15 cellular contexts compared by ENCODE assay signal in the genomic region with DNA sequence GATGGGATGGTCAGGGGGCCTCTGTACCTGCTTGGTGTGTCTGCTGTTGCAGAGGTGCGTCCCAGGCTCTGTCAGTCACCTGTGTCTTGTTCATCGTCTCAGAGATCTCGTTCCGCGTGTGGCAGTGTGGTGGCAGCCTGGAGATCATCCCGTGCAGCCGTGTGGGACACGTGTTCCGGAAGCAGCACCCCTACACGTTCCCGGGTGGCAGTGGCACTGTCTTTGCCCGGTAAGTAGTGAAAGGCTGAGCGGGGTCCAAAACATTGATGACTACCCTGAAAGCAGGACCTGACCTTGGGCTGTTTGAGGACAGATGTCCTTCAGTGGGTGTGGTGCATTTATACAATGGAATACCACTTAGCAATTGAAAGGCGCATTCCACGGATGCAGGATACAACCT.
DNase-seq lines count a peak whose midpoint lies in the region; ATAC-seq and TF ChIP-seq lines count a peak whose summit lies in the region.
"Had no signal": no experiment of that assay in that cellular context is flagged by ENCODE, and none has a peak within 500 bp of the region (broad histone marks: within the 10 kb centered on the region; RNA-seq: fewer than 3 reads in every experiment).

No MANE protein-coding gene starts in this region.

- no peak overlapping the region for H2BK20ac ChIP-seq in IMR-90 (ENCODE audit: low read depth, low read length)

- H3K4me3 ChIP-seq in IMR-90 (ENCODE audit: insufficient read depth, low read depth, low read length) (no peak overlapping the region), endodermal cell (ENCODE audit: low read length) (no peak overlapping the region), upper lobe of right lung (no peak overlapping the region), tibial nerve (no peak overlapping the region), OCI-LY7 (ENCODE audit: low read depth, low read length, poor library complexity, severe bottlenecking) (no peak overlapping the region)
- H3K4me3 ChIP-seq: BLaER1 treated with 17β-estradiol and CSF1 and Interleukin-3, amounts not matched to agents 10 nM and 100 nM had no signal

- no peak for TF ChIP-seq EP300 in tibial nerve (IDR thresholded peaks at IDR 0.05)

- no peaks in the 10 kb centered on the region for H3K27me3 Mint-ChIP-seq in endodermal cell (ENCODE audit: insufficient read depth)
- H3K27me3 Mint-ChIP-seq: CD4-positive, CD25-positive, alpha-beta regulatory T cell had no signal

- POLR2A ChIA-PET in IMR-90 (lab: Charles Lee; ENCODE audit: unreplicated experiment) = no interaction called here
- POLR2A ChIA-PET in OCI-LY7 (lab: Charles Lee) = no interaction called here

- no peak overlapping the region for H2BK120ac ChIP-seq in IMR-90 (ENCODE audit: low read depth, low read length)

- intact Hi-C loops in IMR-90 (cut with micrococcal nuclease) (no loop called here), upper lobe of right lung (cut with DNase I) (no loop called here), OCI-LY7 (cut with micrococcal nuclease; ENCODE audit: unreplicated experiment) (no loop called here)

- in situ Hi-C loops in IMR-90 (cut with MboI; ENCODE audit: low sequenced_read_pairs) = no loop called here

- 98% methylated on average over 11 of the region's 15 CpGs; no CpG with 5 or more reads in 1 of the 2 experiments for WGBS in IMR-90 (ENCODE audit: extremely low coverage in 2 of 2, insufficient read length in 1 of 2), 2 experiments
- WGBS in endodermal cell (ENCODE audit: insufficient coverage in 1 of 2, insufficient read length in 1 of 2), 2 experiments = 97 to 100% methylated on average over 6 to 15 of the region's 15 CpGs
- 90 to 97% methylated on average over 12 to 15 of the region's 15 CpGs for WGBS in tibial nerve, 2 donors

- no peak overlapping the region for H3K4ac ChIP-seq in IMR-90 (ENCODE audit: low read depth, low read length)

- H3K27ac Mint-ChIP-seq in endodermal cell = no peak overlapping the region
- H3K27ac Mint-ChIP-seq: CD4-positive, CD25-positive, alpha-beta regulatory T cell had no signal

- no peak for TF ChIP-seq RAD21 in IMR-90 (IDR thresholded peaks at IDR 0.05; ENCODE audit: low read length)

- no TSS peak for BruUV-seq in IMR-90 (replicated peaks; lab: Mats Ljungman, UMichigan)
- BruUV-seq in OCI-LY7 (replicated peaks; lab: Mats Ljungman, UMichigan) = no TSS peak

- no peak for ATAC-seq in IMR-90 (ENCODE audit: low read depth)
- ATAC-seq in upper lobe of right lung = peak; percentile 12
- ATAC-seq: HCT116 had no signal

- H3K27me3 ChIP-seq in IMR-90 (ENCODE audit: control insufficient read depth, insufficient read depth, low read length) = no peaks in the 10 kb centered on the region
- H3K27me3 ChIP-seq in endodermal cell (ENCODE audit: control insufficient read depth, insufficient read depth, low read length, poor library complexity, severe bottlenecking) = no peaks in the 10 kb centered on the region
- no peaks in the 10 kb centered on the region for H3K27me3 ChIP-seq in upper lobe of right lung
- no peaks in the 10 kb centered on the region for H3K27me3 ChIP-seq in tibial nerve
- H3K27me3 ChIP-seq: BLaER1 treated with 17β-estradiol and CSF1 and Interleukin-3, amounts not matched to agents 10 nM and 100 nM had no signal

- H3K4me2 ChIP-seq in IMR-90 (ENCODE audit: low read depth, low read length) (no peak overlapping the region), OCI-LY7 (ENCODE audit: low read length) (no peak overlapping the region)
- H3K4me2 ChIP-seq: BLaER1 treated with 17β-estradiol and CSF1 and Interleukin-3, amounts not matched to agents 10 nM and 100 nM had no signal

- H3K9ac ChIP-seq in IMR-90 (ENCODE audit: low read depth, low read length) = no peak overlapping the region
- H3K9ac ChIP-seq in endodermal cell (ENCODE audit: extremely low read depth, low read length, poor library complexity, severe bottlenecking) = no peak overlapping the region
- H3K9ac ChIP-seq: BLaER1 treated with 17β-estradiol and CSF1 and Interleukin-3, amounts not matched to agents 10 nM and 100 nM had no signal

- peaks cover 6% of the 10 kb centered on the region; the same call in 1 of the 2 replicates for H3K9me1 ChIP-seq in IMR-90 (ENCODE audit: insufficient read depth, low read length)

- H3K4me1 Mint-ChIP-seq in endodermal cell = peaks cover 23% of the 10 kb centered on the region

- CTCF ChIA-PET in IMR-90 (lab: Yijun Ruan, JAX) (no interaction called here), OCI-LY7 (lab: Charles Lee; ENCODE audit: unreplicated experiment) (no interaction called here)

- H4K5ac ChIP-seq in IMR-90 (ENCODE audit: low read depth, low read length) = no peak overlapping the region

- no peak overlapping the region for H4K8ac ChIP-seq in IMR-90 (ENCODE audit: low read depth in 2 of 2, low read length in 2 of 2)

- peak overlapping the region; percentile 3 for H2AK9ac ChIP-seq in IMR-90 (replicated peaks; ENCODE audit: low read depth, low read length, poor library complexity)

- H3K14ac ChIP-seq in IMR-90 (replicated peaks; ENCODE audit: low read depth, low read length) = no peak overlapping the region

- no peak overlapping the region for H2AFZ ChIP-seq in IMR-90 (replicated peaks; ENCODE audit: low read length, poor library complexity)
- no peak overlapping the region for H2AFZ ChIP-seq in OCI-LY7 (ENCODE audit: low read length)

- H3K4me1 ChIP-seq in IMR-90 (ENCODE audit: control insufficient read depth, insufficient read depth, low read length) (peaks cover 2% of the 10 kb centered on the region; the same call in 1 of the 2 replicates), endodermal cell (ENCODE audit: control insufficient read depth, insufficient read depth, low read length) (no peaks in the 10 kb centered on the region), upper lobe of right lung (no peaks in the 10 kb centered on the region), tibial nerve (peaks cover 0 to 9% (median 0%) of the 10 kb centered on the region in 4 donors), OCI-LY7 (ENCODE audit: insufficient read depth, low read length, poor library complexity, severe bottlenecking) (no peaks in the 10 kb centered on the region)

- no peak overlapping the region for H3K27ac ChIP-seq in IMR-90 (ENCODE audit: insufficient read depth, low read length)
- no peak overlapping the region for H3K27ac ChIP-seq in endodermal cell (ENCODE audit: low read depth, low read length)
- no peak overlapping the region for H3K27ac ChIP-seq in upper lobe of right lung
- H3K27ac ChIP-seq in tibial nerve = no peak overlapping the region
- H3K27ac ChIP-seq in OCI-LY7 (ENCODE audit: low read depth, low read length, poor library complexity, severe bottlenecking) = no peak overlapping the region
- H3K27ac ChIP-seq: BLaER1 treated with 17β-estradiol and CSF1 and Interleukin-3, amounts not matched to agents 10 nM and 100 nM; HL-60 had no signal

- H2BK15ac ChIP-seq in IMR-90 (ENCODE audit: low read depth, low read length) = no peak overlapping the region

- no peaks in the 10 kb centered on the region for H3K9me2 ChIP-seq in OCI-LY7 (ENCODE audit: insufficient read depth, low read length)

- H3K79me2 ChIP-seq in OCI-LY7 (ENCODE audit: insufficient read depth, low read depth, low read length) = no peaks in the 10 kb centered on the region

- H3K36me3 ChIP-seq in IMR-90 (ENCODE audit: control insufficient read depth, insufficient read depth, low read length) = peaks cover 37% of the 10 kb centered on the region
- peaks cover 8% of the 10 kb centered on the region for H3K36me3 ChIP-seq in endodermal cell (ENCODE audit: control insufficient read depth, insufficient read depth, low read length)
- H3K36me3 ChIP-seq in upper lobe of right lung = peaks cover 51% of the 10 kb centered on the region
- H3K36me3 ChIP-seq in tibial nerve = peaks cover 0 to 82% (median 3%) of the 10 kb centered on the region in 3 donors
- peaks cover 59% of the 10 kb centered on the region for H3K36me3 ChIP-seq in OCI-LY7 (ENCODE audit: insufficient read depth, low read length)

- H3K56ac ChIP-seq in IMR-90 (ENCODE audit: extremely low read depth, insufficient read depth, low read length) = no peak overlapping the region

- no peak overlapping the region for H3K18ac ChIP-seq in IMR-90 (ENCODE audit: low read depth, low read length)

- peaks cover 14 to 18% of the 10 kb centered on the region in 2 experiments; a peak in 2 of 4 replicates for H3K79me1 ChIP-seq in IMR-90 (ENCODE audit: low read depth in 1 of 2, low read length in 2 of 2)

- peaks cover 49% of the 10 kb centered on the region for H3K36me3 Mint-ChIP-seq in endodermal cell (ENCODE audit: low read depth)

- H3K9me3 ChIP-seq in IMR-90 (ENCODE audit: control insufficient read depth, insufficient read depth, low read length) = no peaks in the 10 kb centered on the region
- peaks cover 8% of the 10 kb centered on the region for H3K9me3 ChIP-seq in endodermal cell (ENCODE audit: control insufficient read depth, low read length)
- no peaks in the 10 kb centered on the region for H3K9me3 ChIP-seq in upper lobe of right lung
- H3K9me3 ChIP-seq in tibial nerve = no peaks in the 10 kb centered on the region
- peaks cover 10% of the 10 kb centered on the region; the same call in 1 of the 2 replicates for H3K9me3 ChIP-seq in OCI-LY7 (ENCODE audit: low read length)

- H3K4me3 Mint-ChIP-seq in endodermal cell = no peak overlapping the region
- H3K4me3 Mint-ChIP-seq: CD4-positive, CD25-positive, alpha-beta regulatory T cell had no signal

- TF ChIP-seq CTCF in IMR-90 (conservative IDR thresholded peaks at IDR 0.05; ENCODE audit: low read depth, low read length) (no peak), endodermal cell (conservative IDR thresholded peaks at IDR 0.05) (no peak), upper lobe of right lung (IDR thresholded peaks at IDR 0.05) (no peak), tibial nerve (IDR thresholded peaks at IDR 0.05) (no peak), OCI-LY7 (conservative IDR thresholded peaks at IDR 0.05; ENCODE audit: low read length) (no peak)

- H2BK5ac ChIP-seq in IMR-90 (ENCODE audit: low read depth, low read length, poor library complexity, severe bottlenecking) = no peak overlapping the region

- TF ChIP-seq POLR2A in IMR-90 (IDR thresholded peaks at IDR 0.05; ENCODE audit: low read depth, low read length) (no peak), tibial nerve (IDR thresholded peaks at IDR 0.05) (no peak)

- H3K23ac ChIP-seq in IMR-90 (ENCODE audit: low read depth, low read length) = no peak overlapping the region

- H2AK5ac ChIP-seq in IMR-90 (ENCODE audit: low read depth, low read length) = no peak overlapping the region

- peaks cover 8% of the 10 kb centered on the region for H3K9me3 Mint-ChIP-seq in endodermal cell

- H4K20me1 ChIP-seq in IMR-90 (ENCODE audit: insufficient read depth, low read length) = no peaks in the 10 kb centered on the region
- H4K20me1 ChIP-seq in OCI-LY7 (ENCODE audit: insufficient read depth, low read length) = no peaks in the 10 kb centered on the region

- DNase-seq in activated T-cell treated with anti-CD3 and anti-CD28 coated beads, Interleukin-2, amount 50 U/mL, for 48 hours = peak; percentile 0 to 3
- DNase-seq in activated T-cell treated with anti-CD3 and anti-CD28 coated beads, Interleukin-2, amount 50 U/mL, for 1 hour = no peak
- no peak for DNase-seq in IMR-90
- peak; percentile 20 for DNase-seq in endodermal cell
- no peak for DNase-seq in upper lobe of right lung
- DNase-seq in tibial nerve (ENCODE audit: low spot score in 2 of 2) = no peak
- no peak for DNase-seq in OCI-LY7 (ENCODE audit: low spot score)
- DNase-seq: 8988T; AML-193; CD4-positive, CD25-positive, alpha-beta regulatory T cell; DMS53; GF-D8 had no signal

- dilution Hi-C loops in IMR-90 (cut with HindIII; ENCODE audit: low sequenced_read_pairs, unreplicated experiment) = no loop called here

- H4K91ac ChIP-seq in IMR-90 (ENCODE audit: insufficient read depth, low read depth, low read length) = no peak overlapping the region

Comparison
In these comparisons a context has a peak if more than half of its experiments do, and no peak if none do; other contexts are left out.
1. DNase-seq: peak in activated T-cell treated with anti-CD3 and anti-CD28 coated beads, Interleukin-2, amount 50 U/mL, for 48 hours (2 of 2) and endodermal cell (single experiment); none in activated T-cell treated with anti-CD3 and anti-CD28 coated beads, Interleukin-2, amount 50 U/mL, for 1 hour (single experiment), IMR-90 (single experiment), upper lobe of right lung (single experiment), tibial nerve (0 of 2) and OCI-LY7 (single experiment).